Comparison of ENCODE assay signal across 29 cellular contexts in the genomic region with DNA sequence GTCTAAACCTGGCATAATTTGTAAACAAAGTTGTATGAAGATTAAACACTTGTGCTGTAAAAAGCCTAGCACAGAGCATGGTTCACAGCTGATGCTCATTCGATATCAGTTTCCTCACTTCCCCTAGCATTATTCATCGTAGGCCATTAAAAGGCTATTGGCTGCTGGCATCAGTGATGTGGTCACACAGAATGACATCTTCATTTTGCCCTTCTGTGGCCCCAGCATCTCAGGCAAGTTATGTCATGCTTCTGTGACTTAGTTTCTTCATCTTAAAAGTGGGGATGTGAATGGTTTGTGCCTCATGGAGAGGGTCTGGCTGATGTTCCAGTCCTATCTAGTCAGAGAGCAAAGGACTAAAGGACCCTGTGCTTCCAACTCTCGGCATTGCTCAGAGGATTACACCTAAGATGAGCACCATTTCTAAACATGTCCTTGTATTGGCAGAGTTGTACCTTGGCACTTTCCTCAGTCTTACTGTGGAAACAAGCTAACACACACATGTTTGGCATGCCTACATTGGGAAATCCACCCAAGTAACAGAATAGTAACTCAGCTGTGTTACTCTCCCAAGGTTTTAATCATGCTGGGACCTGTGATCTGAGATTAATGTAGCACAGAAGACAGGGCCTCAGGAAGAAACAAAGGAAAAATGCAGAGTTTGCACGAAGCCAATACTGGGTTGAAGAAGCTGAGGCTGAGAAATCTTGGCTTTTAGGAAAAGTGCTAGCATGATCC.
"Had no signal": no experiment of that assay in that cellular context is flagged by ENCODE, and none has a peak within 500 bp of the region (broad histone marks: within the 10 kb centered on the region; RNA-seq: fewer than 3 reads in every experiment).

No MANE protein-coding gene starts in this region.

- H3K27ac ChIP-seq: ascending aorta, body of pancreas, Peyer's patch, SJCRH30, VCaP had no signal

- H3K9me3 ChIP-seq: ascending aorta, body of pancreas, Peyer's patch, SJCRH30, SK-N-SH had no signal

- ATAC-seq: activated naive CD4-positive, alpha-beta T cell treated with anti-CD3 and anti-CD28 coated beads, Interleukin-2, amount 50 U/mL, for 72 hours; activated naive CD8-positive, alpha-beta T cell treated with anti-CD3 and anti-CD28 coated beads, Interleukin-2, amount 50 U/mL, for 24 hours; activated T-cell treated with anti-CD3 and anti-CD28 coated beads, Interleukin-2, amount 50 U/mL, for 4 hours; body of pancreas; K562 had no signal

- H3K4me1 ChIP-seq: ascending aorta, Peyer's patch, SJCRH30 had no signal

- H3K9ac ChIP-seq: SK-N-SH had no signal

- H3K4me2 ChIP-seq: SK-N-SH had no signal

- H3K27me3 ChIP-seq: ascending aorta, body of pancreas, Peyer's patch had no signal

- DNase-seq: activated CD4-positive, alpha-beta memory T cell treated with anti-CD3 and anti-CD28 coated beads for 36 hours; activated CD4-positive, alpha-beta T cell treated with anti-CD3 and anti-CD28 coated beads, Interleukin-2, amount 10 ng/mL, durations not matched to agents 7 days and 5 days; activated CD4-positive, CD25-positive, alpha-beta regulatory T cell; activated CD8-positive, alpha-beta memory T cell treated with anti-CD3 and anti-CD28 coated beads for 24 hours; activated effector memory CD4-positive, alpha-beta T cell treated with anti-CD3 and anti-CD28 coated beads, Interleukin-2, amount 50 U/mL, for 16 hours; activated naive CD4-positive, alpha-beta T cell treated with Interleukin-2 at 50 U/mL for 16 hours; activated naive CD8-positive, alpha-beta T cell treated with anti-CD3 and anti-CD28 coated beads, Interleukin-2, amount 50 U/mL, for 24 hours; activated T-cell treated with anti-CD3 and anti-CD28 coated beads, Interleukin-2, amount 50 U/mL, for 4 hours; amniotic stem cell; body of pancreas; Karpas-422; NCI-H1092; NCI-H1417 treated with DMSO at 0.1 percent for 48 hours; NCI-H1694; NCI-H2029; NCI-H2107; NCI-H2171 treated with DMSO at 0.1 percent for 48 hours; NCI-H226; NCI-H526 treated with DMSO at 0.1 percent for 48 hours; NCI-H82; Peyer's patch; Right ventricle myocardium superior; SJCRH30; SK-N-SH; T-helper 1 cell had no signal

- H3K36me3 ChIP-seq: ascending aorta, Peyer's patch, SJCRH30 had no signal

- H3K4me3 ChIP-seq: ascending aorta, body of pancreas, K562, Peyer's patch, SJCRH30 had no signal
